ENCODE assay signal across 13 cellular contexts in genomic region chr6:116412270-116412669, GRCh38. TPM values are rescaled to one million over a fixed set of nuclear protein-coding genes. Genes with fewer than 3 reads are reported as not detected.
DNase-seq lines count a peak whose midpoint lies in the region; ATAC-seq and TF ChIP-seq lines count a peak whose summit lies in the region.
"Had no signal": no experiment of that assay in that cellular context is flagged by ENCODE, and none has a peak within 500 bp of the region (broad histone marks: within the 10 kb centered on the region; RNA-seq: fewer than 3 reads in every experiment).

No MANE protein-coding gene starts in this region.

- POLR2A ChIA-PET in activated CD4-positive, alpha-beta T cell treated with anti-CD3 and anti-CD28 coated beads, Interleukin-2, amount 10 ng/mL, durations not matched to agents 7 days and 5 days (lab: Charles Lee): no interaction called here

- peaks cover 40% of the 10 kb centered on the region for H3K4me1 Mint-ChIP-seq in brain
- peaks cover 48% of the 10 kb centered on the region for H3K4me1 Mint-ChIP-seq in mesothelial cell of epicardium
- H3K4me1 Mint-ChIP-seq in activated CD4-positive, alpha-beta T cell treated with anti-CD3 and anti-CD28 coated beads, Interleukin-2, amount 10 ng/mL, durations not matched to agents 7 days and 5 days: no peaks in the 10 kb centered on the region
- H3K4me1 Mint-ChIP-seq: activated CD4-positive, alpha-beta memory T cell treated with anti-CD3 and anti-CD28 coated beads, Interleukin-2, amount 10 ng/mL, durations not matched to agents 7 days and 5 days had no signal

- H3K9me3 Mint-ChIP-seq in brain (no peaks in the 10 kb centered on the region), mesothelial cell of epicardium (no peaks in the 10 kb centered on the region)
- no peaks in the 10 kb centered on the region for H3K9me3 Mint-ChIP-seq in activated CD4-positive, alpha-beta T cell treated with anti-CD3 and anti-CD28 coated beads, Interleukin-2, amount 10 ng/mL, durations not matched to agents 7 days and 5 days
- H3K9me3 Mint-ChIP-seq: activated CD4-positive, alpha-beta memory T cell treated with anti-CD3 and anti-CD28 coated beads, Interleukin-2, amount 10 ng/mL, durations not matched to agents 7 days and 5 days had no signal

- H3K4me3 Mint-ChIP-seq in brain (peak overlapping the region in 2 of 5 experiments; percentile 14 to 36), mesothelial cell of epicardium (no peak overlapping the region)
- H3K4me3 Mint-ChIP-seq in activated CD4-positive, alpha-beta T cell treated with anti-CD3 and anti-CD28 coated beads, Interleukin-2, amount 10 ng/mL, durations not matched to agents 7 days and 5 days: no peak overlapping the region
- H3K4me3 Mint-ChIP-seq: activated CD4-positive, alpha-beta memory T cell treated with anti-CD3 and anti-CD28 coated beads, Interleukin-2, amount 10 ng/mL, durations not matched to agents 7 days and 5 days had no signal

- H3K36me3 Mint-ChIP-seq in brain (peaks cover 17% of the 10 kb centered on the region), mesothelial cell of epicardium (peaks cover 14% of the 10 kb centered on the region)
- no peaks in the 10 kb centered on the region for H3K36me3 Mint-ChIP-seq in activated CD4-positive, alpha-beta T cell treated with anti-CD3 and anti-CD28 coated beads, Interleukin-2, amount 10 ng/mL, durations not matched to agents 7 days and 5 days (ENCODE audit: low read depth)

- peak overlapping the region in 1 of 2 donors; percentile 32 for H3K27ac ChIP-seq in right atrium auricular region

- no peak for DNase-seq in Right ventricle myocardium inferior (ENCODE audit: missing footprints)
- DNase-seq in right atrium auricular region (ENCODE audit: low spot score): no peak
- no peak for DNase-seq in mesothelial cell of epicardium (ENCODE audit: low spot score in 2 of 2, unreplicated experiment in 2 of 2)
- DNase-seq in activated CD4-positive, alpha-beta T cell treated with anti-CD3 and anti-CD28 coated beads, Interleukin-2, amount 10 ng/mL, durations not matched to agents 7 days and 5 days: no peak
- DNase-seq in NOMO-1 treated with DMSO at 0.1 percent for 48 hours (lab: John Stamatoyannopoulos, UW; ENCODE audit: unreplicated experiment): no peak
- no peak for DNase-seq in NCI-H1694 treated with DMSO at 0.1 percent for 48 hours (lab: John Stamatoyannopoulos, UW)
- no peak for DNase-seq in mucosa of gallbladder (ENCODE audit: low spot score)
- DNase-seq: activated CD4-positive, alpha-beta memory T cell treated with anti-CD3 and anti-CD28 coated beads, Interleukin-2, amount 10 ng/mL, durations not matched to agents 7 days and 5 days; effector memory CD4-positive, alpha-beta T cell; islet precursor cell; small intestine had no signal

- intact Hi-C loops in Right ventricle myocardium inferior (cut with DNase I): no loop called here

- H3K36me3 ChIP-seq in right atrium auricular region: no peaks in the 10 kb centered on the region

- peaks cover 0 to 41% of the 10 kb centered on the region in 2 donors for H3K4me1 ChIP-seq in right atrium auricular region

- H3K27me3 Mint-ChIP-seq in brain: no peaks in the 10 kb centered on the region
- no peaks in the 10 kb centered on the region for H3K27me3 Mint-ChIP-seq in mesothelial cell of epicardium (ENCODE audit: low read depth)
- H3K27me3 Mint-ChIP-seq in activated CD4-positive, alpha-beta T cell treated with anti-CD3 and anti-CD28 coated beads, Interleukin-2, amount 10 ng/mL, durations not matched to agents 7 days and 5 days: peaks cover 3% of the 10 kb centered on the region

- no peaks in the 10 kb centered on the region for H3K27me3 ChIP-seq in right atrium auricular region

- no peaks in the 10 kb centered on the region for H3K9me3 ChIP-seq in right atrium auricular region

- CTCF ChIA-PET in activated CD4-positive, alpha-beta T cell treated with anti-CD3 and anti-CD28 coated beads, Interleukin-2, amount 10 ng/mL, durations not matched to agents 7 days and 5 days (lab: Charles Lee): interaction anchor here (0.9 kb wide), 1 partner anchor 8 kb away, joined by 3 read pairs; no protein-coding TSS in a partner anchor

- TF ChIP-seq CTCF in right atrium auricular region (IDR thresholded peaks at IDR 0.05) (no peak), brain (conservative IDR thresholded peaks at IDR 0.05) (no peak), mesothelial cell of epicardium (IDR thresholded peaks at IDR 0.05; ENCODE audit: unreplicated experiment) (no peak)

- H3K4me3 ChIP-seq in right atrium auricular region: no peak overlapping the region

- H3K27ac Mint-ChIP-seq in brain (peak overlapping the region in 3 of 5 experiments; percentile 20 to 71 (median 58)), mesothelial cell of epicardium (peak overlapping the region; percentile 66)
- H3K27ac Mint-ChIP-seq in activated CD4-positive, alpha-beta T cell treated with anti-CD3 and anti-CD28 coated beads, Interleukin-2, amount 10 ng/mL, durations not matched to agents 7 days and 5 days: no peak overlapping the region
- H3K27ac Mint-ChIP-seq: activated CD4-positive, alpha-beta memory T cell treated with anti-CD3 and anti-CD28 coated beads, Interleukin-2, amount 10 ng/mL, durations not matched to agents 7 days and 5 days had no signal

- ATAC-seq in Right ventricle myocardium inferior: peak; percentile 81

RNA-seq across cellular contexts. Expression of gene DSE, which starts 41.5 kb away (rescaled TPM):
- total RNA-seq in Right ventricle myocardium inferior (11.6 TPM), right atrium auricular region (10 to 100 TPM; 19.4 to 31.7 TPM), mesothelial cell of epicardium (69.6 to 73.3 TPM (median 70.7 TPM) in 3 replicates), mucosa of gallbladder (24.9 TPM)
- 9.8 TPM for polyA plus RNA-seq in brain (ENCODE audit: insufficient read depth, low read depth, low replicate concordance)
- total RNA-seq in activated CD4-positive, alpha-beta T cell treated with anti-CD3 and anti-CD28 coated beads, Interleukin-2, amount 10 ng/mL, durations not matched to agents 7 days and 5 days: 1 to 10 TPM; 3.6 to 4.2 TPM

RNA-seq across cellular contexts. Expression of gene CALHM6, which starts 48.9 kb away (rescaled TPM):
- 2.9 TPM for total RNA-seq in Right ventricle myocardium inferior
- total RNA-seq in right atrium auricular region: 1 to 10 TPM; 2.3 to 3.1 TPM
- 1.2 TPM for polyA plus RNA-seq in brain (ENCODE audit: insufficient read depth, low read depth, low replicate concordance)
- total RNA-seq in mesothelial cell of epicardium: 2.2 to 2.4 TPM (median 2.4 TPM) in 3 replicates
- 10 to 100 TPM in 1 of 2 experiments, 1 to 10 TPM in 1; 7.7 to 10.3 TPM for total RNA-seq in activated CD4-positive, alpha-beta T cell treated with anti-CD3 and anti-CD28 coated beads, Interleukin-2, amount 10 ng/mL, durations not matched to agents 7 days and 5 days
- total RNA-seq in mucosa of gallbladder: 4.8 TPM
- total RNA-seq: A172 had no signal
